15 cellular contexts compared by ENCODE assay signal in genomic region chr9:83313771-83314170, GRCh38.
DNase-seq lines count a peak whose midpoint lies in the region; ATAC-seq lines count a peak whose summit lies in the region.
"Had no signal": no experiment of that assay in that cellular context is flagged by ENCODE, and none has a peak within 500 bp of the region (broad histone marks: within the 10 kb centered on the region; RNA-seq: fewer than 3 reads in every experiment).

No MANE protein-coding gene starts in this region.

- no peaks in the 10 kb centered on the region for H3K9me3 Mint-ChIP-seq in activated CD4-positive, alpha-beta memory T cell treated with anti-CD3 and anti-CD28 coated beads, Interleukin-2, amount 10 ng/mL, durations not matched to agents 7 days and 5 days

- no peaks in the 10 kb centered on the region for H3K27me3 Mint-ChIP-seq in activated CD4-positive, alpha-beta memory T cell treated with anti-CD3 and anti-CD28 coated beads, Interleukin-2, amount 10 ng/mL, durations not matched to agents 7 days and 5 days

- H3K27ac Mint-ChIP-seq in activated CD4-positive, alpha-beta memory T cell treated with anti-CD3 and anti-CD28 coated beads, Interleukin-2, amount 10 ng/mL, durations not matched to agents 7 days and 5 days: no peak overlapping the region

- CTCF ChIA-PET in activated CD4-positive, alpha-beta memory T cell treated with anti-CD3 and anti-CD28 coated beads, Interleukin-2, amount 10 ng/mL, durations not matched to agents 7 days and 5 days (lab: Charles Lee): interaction anchor here (1.2 kb wide), 1 partner anchor 21 kb away, joined by 4 read pairs; no protein-coding TSS in a partner anchor

- no peak for ATAC-seq in HG02884 (IDR thresholded peaks at IDR 0.05; ENCODE audit: unreplicated experiment)

- H3K4me3 Mint-ChIP-seq in activated CD4-positive, alpha-beta memory T cell treated with anti-CD3 and anti-CD28 coated beads, Interleukin-2, amount 10 ng/mL, durations not matched to agents 7 days and 5 days: no peak overlapping the region

- H3K4me1 Mint-ChIP-seq in activated CD4-positive, alpha-beta memory T cell treated with anti-CD3 and anti-CD28 coated beads, Interleukin-2, amount 10 ng/mL, durations not matched to agents 7 days and 5 days: no peaks in the 10 kb centered on the region

- DNase-seq in NCI-H128 (lab: John Stamatoyannopoulos, UW; ENCODE audit: unreplicated experiment): peak; percentile 13
- peak; percentile 13 for DNase-seq in NCI-H2029 treated with DMSO at 0.1 percent for 48 hours (lab: John Stamatoyannopoulos, UW)
- DNase-seq in NCI-H2171 treated with DMSO at 0.1 percent for 48 hours (lab: John Stamatoyannopoulos, UW): peak; percentile 98
- DNase-seq in kidney glomerular epithelial cell (lab: John Stamatoyannopoulos, UW): peak; percentile 13
- no peak for DNase-seq in activated CD4-positive, alpha-beta memory T cell treated with anti-CD3 and anti-CD28 coated beads, Interleukin-2, amount 10 ng/mL, durations not matched to agents 7 days and 5 days
- no peak for DNase-seq in HuH-7.5 (ENCODE audit: low spot score)
- no peak for DNase-seq in T-helper 1 cell
- DNase-seq: Caco-2; DMS53; KBM-7; NCI-H446 treated with DMSO at 0.1 percent for 48 hours; NK-92 treated with Interleukin-12 subunit alpha and Interleukin-12 subunit beta, amount 100 ng/mL, for 24 hours; SHP77 treated with DMSO at 0.1 percent for 48 hours; T-helper 2 cell had no signal

- no peaks in the 10 kb centered on the region for H3K36me3 Mint-ChIP-seq in activated CD4-positive, alpha-beta memory T cell treated with anti-CD3 and anti-CD28 coated beads, Interleukin-2, amount 10 ng/mL, durations not matched to agents 7 days and 5 days (ENCODE audit: low read depth)

- POLR2A ChIA-PET in activated CD4-positive, alpha-beta memory T cell treated with anti-CD3 and anti-CD28 coated beads, Interleukin-2, amount 10 ng/mL, durations not matched to agents 7 days and 5 days (lab: Charles Lee): no interaction called here

Comparison
In these comparisons a context has a peak if more than half of its experiments do, and no peak if none do; other contexts are left out.
1. DNase-seq: peak in NCI-H128 (single experiment), NCI-H2029 treated with DMSO at 0.1 percent for 48 hours (single experiment), NCI-H2171 treated with DMSO at 0.1 percent for 48 hours (single experiment) and kidney glomerular epithelial cell (single experiment); none in activated CD4-positive, alpha-beta memory T cell treated with anti-CD3 and anti-CD28 coated beads, Interleukin-2, amount 10 ng/mL, durations not matched to agents 7 days and 5 days (single experiment), HuH-7.5 (single experiment) and T-helper 1 cell (0 of 5).